ENCODE assay signal across 14 cellular contexts in the genomic region with DNA sequence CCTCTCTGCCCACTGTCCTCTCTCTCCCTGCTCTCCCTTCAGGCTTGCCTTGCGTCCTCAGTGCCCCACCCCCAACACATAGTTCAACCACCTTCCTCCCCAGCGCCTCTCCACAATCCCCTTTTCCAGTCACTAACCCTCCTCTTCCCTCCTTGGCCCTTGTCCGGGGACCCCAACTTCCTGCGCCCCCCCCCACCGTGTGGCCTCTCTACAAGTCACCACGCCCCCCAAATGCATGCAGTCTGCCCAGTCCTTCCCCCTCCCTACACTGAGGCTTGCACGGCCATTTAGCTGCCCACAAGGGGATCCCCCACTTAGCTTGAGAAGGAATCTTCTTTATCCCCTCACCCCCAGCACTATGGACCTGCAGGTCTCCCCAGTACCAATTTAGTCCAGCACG. TPM values are rescaled to one million over a fixed set of nuclear protein-coding genes. Genes with fewer than 3 reads are reported as not detected.
DNase-seq lines count a peak whose midpoint lies in the region; ATAC-seq, FAIRE-seq and TF ChIP-seq lines count a peak whose summit lies in the region.
"Had no signal": no experiment of that assay in that cellular context is flagged by ENCODE, and none has a peak within 500 bp of the region (broad histone marks: within the 10 kb centered on the region; RNA-seq: fewer than 3 reads in every experiment).

No MANE protein-coding gene starts in this region.

- peak overlapping the region; percentile 81 for H3K27ac ChIP-seq in CD4-positive, alpha-beta memory T cell (ENCODE audit: low read depth, low read length)
- H3K27ac ChIP-seq: C4-2B had no signal

- H3K4me1 ChIP-seq in CD4-positive, alpha-beta memory T cell (ENCODE audit: insufficient read depth, low read length), result peaks cover 58% of the 10 kb centered on the region

- no peaks in the 10 kb centered on the region for H3K27me3 ChIP-seq in CD4-positive, alpha-beta memory T cell (ENCODE audit: insufficient read depth, low read length)
- H3K27me3 ChIP-seq: stomach had no signal

- POLR2A ChIA-PET in CD4-positive, alpha-beta memory T cell (lab: Charles Lee; ENCODE audit: partially characterized antibody), result interaction anchor here (1.4 to 7.1 kb wide), 6 partner anchors 9 to 84 kb away, joined by 4 to 63 read pairs (median 10); a partner anchor contains a TSS

- ATAC-seq in natural killer cell (no peak), GM18520 (IDR thresholded peaks at IDR 0.05; ENCODE audit: unreplicated experiment) (no peak)

- peaks cover 0 to 7% (median 0%) of the 10 kb centered on the region in 8 donors for H3K9me3 Mint-ChIP-seq in CD4-positive, alpha-beta memory T cell
- no peaks in the 10 kb centered on the region for H3K9me3 Mint-ChIP-seq in activated naive CD8-positive, alpha-beta T cell (ENCODE audit: low read depth)
- no peaks in the 10 kb centered on the region for H3K9me3 Mint-ChIP-seq in natural killer cell

- H3K9me3 ChIP-seq in CD4-positive, alpha-beta memory T cell (ENCODE audit: control insufficient read depth in 1 of 2, low read length in 2 of 2), result no peaks in the 10 kb centered on the region
- H3K9me3 ChIP-seq: stomach had no signal

- no peak for TF ChIP-seq CTCF in natural killer cell (IDR thresholded peaks at IDR 0.05)

- H3K4me1 Mint-ChIP-seq in CD4-positive, alpha-beta memory T cell, result peaks cover 30 to 83% (median 70%) of the 10 kb centered on the region in 4 donors
- H3K4me1 Mint-ChIP-seq in activated naive CD8-positive, alpha-beta T cell (ENCODE audit: low read depth), result peaks cover 61% of the 10 kb centered on the region
- H3K4me1 Mint-ChIP-seq in natural killer cell, result peaks cover 65 to 67% of the 10 kb centered on the region in 2 donors

- peak overlapping the region; percentile 36 to 61 for H3K4me3 ChIP-seq in CD4-positive, alpha-beta memory T cell (ENCODE audit: low read length in 2 of 2)

- H3K36me3 ChIP-seq in CD4-positive, alpha-beta memory T cell (ENCODE audit: insufficient read depth, low read length), result no peaks in the 10 kb centered on the region

- H3K27ac Mint-ChIP-seq in CD4-positive, alpha-beta memory T cell, result peak overlapping the region; percentile 85 to 97 (median 95)
- H3K27ac Mint-ChIP-seq in activated naive CD8-positive, alpha-beta T cell, result peak overlapping the region; percentile 99
- peak overlapping the region; percentile 91 to 93 for H3K27ac Mint-ChIP-seq in natural killer cell

- H3K4me3 Mint-ChIP-seq in CD4-positive, alpha-beta memory T cell, result peak overlapping the region; percentile 84 to 93 (median 91)
- H3K4me3 Mint-ChIP-seq in activated naive CD8-positive, alpha-beta T cell, result peak overlapping the region; percentile 93
- peak overlapping the region; percentile 90 for H3K4me3 Mint-ChIP-seq in natural killer cell

- FAIRE-seq in GM19239 (lab: Jason Lieb, UNC), result peak; percentile 65

- H3K27me3 Mint-ChIP-seq in CD4-positive, alpha-beta memory T cell, result peaks cover 0 to 2% of the 10 kb centered on the region in 2 donors
- H3K27me3 Mint-ChIP-seq in activated naive CD8-positive, alpha-beta T cell, result no peaks in the 10 kb centered on the region
- no peaks in the 10 kb centered on the region for H3K27me3 Mint-ChIP-seq in natural killer cell (ENCODE audit: low read depth in 2 of 2)

- intact Hi-C loops in CD4-positive, alpha-beta memory T cell (cut with micrococcal nuclease), result no loop called here
- intact Hi-C loops in natural killer cell (cut with micrococcal nuclease), result loop anchor here (2.0 kb wide), 1 partner anchor 85 kb away; a partner anchor contains a TSS

- CTCF ChIA-PET in CD4-positive, alpha-beta memory T cell (lab: Charles Lee; ENCODE audit: partially characterized antibody), result interaction anchor here (0.8 to 3.0 kb wide), 5 partner anchors 9 to 35 kb away, joined by 3 to 9 read pairs (median 5); no protein-coding TSS in a partner anchor

- peaks cover 20 to 45% of the 10 kb centered on the region in 2 donors for H3K36me3 Mint-ChIP-seq in CD4-positive, alpha-beta memory T cell
- H3K36me3 Mint-ChIP-seq in activated naive CD8-positive, alpha-beta T cell, result peaks cover 8% of the 10 kb centered on the region
- no peaks in the 10 kb centered on the region for H3K36me3 Mint-ChIP-seq in natural killer cell

- peak in 1 of 5 donors; percentile 42 for DNase-seq in CD4-positive, alpha-beta memory T cell
- no peak for DNase-seq in GM19239 (ENCODE audit: insufficient read length, low spot score)
- DNase-seq in natural killer cell, result no peak
- no peak for DNase-seq in NOMO-1 treated with DMSO at 0.1 percent for 48 hours (lab: John Stamatoyannopoulos, UW; ENCODE audit: unreplicated experiment)
- DNase-seq in DMS114 treated with DMSO at 0.1 percent for 48 hours (lab: John Stamatoyannopoulos, UW; ENCODE audit: unreplicated experiment), result no peak
- DNase-seq: NCI-H1436, NCI-H526, SHP77, stomach had no signal

RNA-seq across cellular contexts. Expression of a gene that starts 0.6 kb away (rescaled TPM):
- 10 to 100 TPM; 28.5 to 32.5 TPM for total RNA-seq in CD4-positive, alpha-beta memory T cell
- 100 to 1,000 TPM in 1 of 2 donors, 10 to 100 TPM in 1; 45.6 to 153 TPM for polyA plus RNA-seq in CD4-positive, alpha-beta memory T cell
- 10 to 100 TPM in 2 of 3 donors, 1 to 10 TPM in 1; 8.7 to 15.9 (median 13.7) TPM for total RNA-seq in natural killer cell
- total RNA-seq: bronchial epithelial cell, stomach had no signal
- polyA plus RNA-seq: neural cell had no signal

RNA-seq across cellular contexts. Expression of a gene that starts 39.5 kb away (rescaled TPM):
- total RNA-seq in CD4-positive, alpha-beta memory T cell, result 10 to 100 TPM; 10.2 to 11.4 TPM
- polyA plus RNA-seq in CD4-positive, alpha-beta memory T cell, result under 1 TPM in 1 of 2 donors, not detected in 1; 0.40 TPM
- 1 to 10 TPM; 3.6 to 4.5 (median 3.7) TPM for total RNA-seq in natural killer cell
